ENCODE assay signal across 15 cellular contexts in genomic region chr6:14924126-14925024, GRCh38.
DNase-seq lines count a peak whose midpoint lies in the region; FAIRE-seq and TF ChIP-seq lines count a peak whose summit lies in the region.
"Had no signal": no experiment of that assay in that cellular context is flagged by ENCODE, and none has a peak within 500 bp of the region (broad histone marks: within the 10 kb centered on the region; RNA-seq: fewer than 3 reads in every experiment).

No MANE protein-coding gene starts in this region.

- no peaks in the 10 kb centered on the region for H3K23me2 ChIP-seq in H1 (ENCODE audit: low read depth, low read length)

- H3K27me3 ChIP-seq in H1 (replicated peaks in 1 of 4; ENCODE audit: control insufficient read depth in 3 of 4, extremely low read depth in 1 of 4, insufficient read depth in 3 of 4, low read length in 3 of 4) (no peaks in the 10 kb centered on the region), skeletal muscle tissue (ENCODE audit: control insufficient read depth in 3 of 3, insufficient read depth in 3 of 3, low read length in 3 of 3) (no peaks in the 10 kb centered on the region), small intestine (ENCODE audit: control insufficient read depth in 2 of 2, insufficient read depth in 2 of 2, low read length in 2 of 2) (no peaks in the 10 kb centered on the region), suprapubic skin (no peaks in the 10 kb centered on the region)

- H3K9ac ChIP-seq in H1 (replicated peaks in 1 of 4; ENCODE audit: extremely low read depth in 1 of 4, low read depth in 3 of 4, low read length in 3 of 4) = no peak overlapping the region; a peak in 1 of 7 replicates
- H3K9ac ChIP-seq in skeletal muscle tissue (ENCODE audit: low read depth in 1 of 3, low read length in 3 of 3) = peak overlapping the region; percentile 41 to 47 (median 45)

- H4K91ac ChIP-seq in H1 (replicated peaks; ENCODE audit: insufficient read length, low read length) = peak overlapping the region; percentile 34

- no peak overlapping the region; the same call in 1 of the 2 replicates for H2BK20ac ChIP-seq in H1 (ENCODE audit: low read length)

- H4K5ac ChIP-seq in H1 (ENCODE audit: insufficient read length, low read depth, low read length) = no peak overlapping the region

- no peak overlapping the region for H2BK12ac ChIP-seq in H1 (ENCODE audit: low read depth, low read length)

- peak overlapping the region; percentile 14 to 21; a peak in 3 of 4 replicates for H3K4me2 ChIP-seq in H1 (ENCODE audit: insufficient read depth in 1 of 2, low read depth in 2 of 2, low read length in 2 of 2)
- H3K4me2 ChIP-seq: A549 had no signal

- TF ChIP-seq RAD21 in H1 (IDR thresholded peaks at IDR 0.05 in 1 of 2, conservative IDR thresholded peaks at IDR 0.05 in 1 of 2; ENCODE audit: low read depth in 2 of 2, low read length in 2 of 2) = peak; percentile 20; a peak in 3 of 4 replicates

- no peak overlapping the region for H2BK120ac ChIP-seq in H1 (replicated peaks; ENCODE audit: low read depth, low read length)

- TF ChIP-seq POLR2A in H1 (IDR thresholded peaks at IDR 0.05; ENCODE audit: control extremely low read depth in 1 of 2, low read depth in 2 of 2, low read length in 2 of 2) (no peak), suprapubic skin (IDR thresholded peaks at IDR 0.05) (no peak)

- H3K4me1 ChIP-seq in H1 (replicated peaks in 1 of 4; ENCODE audit: control insufficient read depth in 3 of 4, insufficient read depth in 4 of 4, low read length in 3 of 4) = peaks cover 15 to 40% (median 29%) of the 10 kb centered on the region in 4 experiments
- H3K4me1 ChIP-seq in skeletal muscle tissue (ENCODE audit: control insufficient read depth in 3 of 3, insufficient read depth in 3 of 3, low read length in 3 of 3) = peaks cover 40 to 46% (median 43%) of the 10 kb centered on the region in 3 donors
- peaks cover 0 to under 1% of the 10 kb centered on the region in 2 donors for H3K4me1 ChIP-seq in small intestine (ENCODE audit: control insufficient read depth in 2 of 2, insufficient read depth in 1 of 2, low read depth in 1 of 2, low read length in 1 of 2)
- H3K4me1 ChIP-seq in suprapubic skin = peaks cover 9% of the 10 kb centered on the region
- H3K4me1 ChIP-seq: A549 had no signal

- 0 out of 2 replicates have a peak overlapping the region, but pooled peaks have one; percentile 22 for H2BK5ac ChIP-seq in H1 (ENCODE audit: low read depth, low read length)

- no peak overlapping the region for H3K27ac ChIP-seq in H1 (ENCODE audit: low read depth, low read length)
- H3K27ac ChIP-seq in skeletal muscle tissue (ENCODE audit: low read depth, low read length) = peak overlapping the region; percentile 38
- no peak overlapping the region for H3K27ac ChIP-seq in small intestine (ENCODE audit: low read depth in 1 of 2, low read length in 1 of 2)
- H3K27ac ChIP-seq in suprapubic skin = no peak overlapping the region
- H3K27ac ChIP-seq: A549 had no signal

- H3K9me3 ChIP-seq in H1 (ENCODE audit: insufficient read depth in 2 of 2, low read depth in 1 of 2, low read length in 1 of 2) (no peaks in the 10 kb centered on the region), skeletal muscle tissue (ENCODE audit: control insufficient read depth in 3 of 3, low read length in 3 of 3) (no peaks in the 10 kb centered on the region), small intestine (ENCODE audit: control insufficient read depth, low read depth) (no peaks in the 10 kb centered on the region), suprapubic skin (no peaks in the 10 kb centered on the region)
- H3K9me3 ChIP-seq: A549 had no signal

- no peak overlapping the region for H3K56ac ChIP-seq in H1 (replicated peaks; ENCODE audit: insufficient read length, low read depth, low read length)

- CTCF ChIA-PET in H1 (lab: Charles Lee; ENCODE audit: partially characterized antibody) = interaction anchor here (0.6 to 1.2 kb wide), 5 partner anchors 15 to 222 kb away, joined by 3 to 7 read pairs (median 3); no protein-coding TSS in a partner anchor

- no peak overlapping the region for H3K4ac ChIP-seq in H1 (replicated peaks; ENCODE audit: insufficient read length, low read depth, low read length)

- H3K4me3 ChIP-seq in H1 (ENCODE audit: extremely low read depth in 1 of 4, insufficient read depth in 2 of 4, low read depth in 3 of 4, low read length in 4 of 4) = no peak overlapping the region
- H3K4me3 ChIP-seq in skeletal muscle tissue (ENCODE audit: low read length in 3 of 3) = peak overlapping the region in 2 of 3 donors; percentile 27 to 56
- no peak overlapping the region for H3K4me3 ChIP-seq in small intestine (ENCODE audit: low read depth in 1 of 2, low read length in 2 of 2)
- no peak overlapping the region for H3K4me3 ChIP-seq in suprapubic skin
- H3K4me3 ChIP-seq: A549 had no signal

- peak overlapping the region; percentile 16; the same call in 1 of the 2 replicates for H2BK15ac ChIP-seq in H1 (ENCODE audit: low read length)

- no peak for TF ChIP-seq EP300 in H1 (IDR thresholded peaks at IDR 0.05; ENCODE audit: borderline replicate concordance in 1 of 2, low read depth in 2 of 2, low read length in 2 of 2)
- TF ChIP-seq EP300 in suprapubic skin (IDR thresholded peaks at IDR 0.05) = no peak

- TF ChIP-seq CTCF in H1 (IDR thresholded peaks at IDR 0.05; ENCODE audit: control extremely low read depth in 1 of 3, insufficient read depth in 1 of 3, low read depth in 1 of 3, low read length in 3 of 3) (no peak), suprapubic skin (IDR thresholded peaks at IDR 0.05) (no peak)

- POLR2A ChIA-PET in H1 (lab: Charles Lee; ENCODE audit: partially characterized antibody) = interaction anchor here (1.8 kb wide), 1 partner anchor 42 kb away, joined by 6 read pairs; no protein-coding TSS in a partner anchor

- 72% methylated on average over 12 of the region's 14 CpGs; no CpG with 5 or more reads in 1 of the 2 experiments for WGBS in H1 (ENCODE audit: extremely low coverage in 1 of 2, insufficient coverage in 1 of 2, insufficient read length in 1 of 2, insufficient replicate concordance in 2 of 2, low coverage in 1 of 2, low lambda C conversion rate in 2 of 2, missing lambda C conversion rate in 1 of 2), 2 experiments
- WGBS in small intestine, 3 donors = 75 to 89% (median 83%) methylated on average over 14 of the region's 14 CpGs
- WGBS in suprapubic skin = 88% methylated on average over 11 of the region's 14 CpGs

- DNase-seq in NCI-H1417 (lab: John Stamatoyannopoulos, UW) (peak; percentile 23 to 80 (median 69)), NCI-H1417 treated with DMSO at 0.1 percent for 48 hours (lab: John Stamatoyannopoulos, UW) (no peak), NCI-H510A treated with DMSO at 0.1 percent for 48 hours (lab: John Stamatoyannopoulos, UW) (peak; percentile 91), H1 (ENCODE audit: low read depth in 1 of 2, low spot score in 2 of 2) (peak in 1 of 2 experiments; percentile 62), small intestine (no peak), SKM-1 (lab: John Stamatoyannopoulos, UW; ENCODE audit: unreplicated experiment) (no peak), suprapubic skin (ENCODE audit: low spot score in 2 of 2) (no peak)
- DNase-seq: activated CD4-positive, alpha-beta T cell treated with anti-CD3 and anti-CD28 coated beads, Interleukin-2, amount 10 ng/mL, durations not matched to agents 24 days and 14 days; left colon; NCI-H226; occipital lobe; stimulated activated CD4-positive, alpha-beta T cell treated with anti-CD3 and anti-CD28 coated beads, Interleukin-1b, Interleukin-23, amount 100 ng/mL, for 48 hours; stimulated activated naive CD8-positive, alpha-beta T cell treated with anti-CD3 and anti-CD28 coated beads, Interleukin-15, amount 100 ng/mL, for 72 hours had no signal

- no peak overlapping the region for H3K14ac ChIP-seq in H1 (ENCODE audit: insufficient read length)

- FAIRE-seq in H1 (lab: Jason Lieb, UNC) (peak; percentile 80), small intestine (lab: Jason Lieb, UNC) (no peak)
- FAIRE-seq: A549 had no signal

- H3K79me2 ChIP-seq in H1 (ENCODE audit: control insufficient read depth in 1 of 2, insufficient read depth in 2 of 2, low read length in 2 of 2) = peaks cover 0 to 2% of the 10 kb centered on the region in 2 experiments; a peak in 1 of 4 replicates

- H2AK5ac ChIP-seq in H1 (ENCODE audit: low read depth, low read length) = no peak overlapping the region

- H4K20me1 ChIP-seq in H1 (replicated peaks in 1 of 2; ENCODE audit: control insufficient read depth in 1 of 2, insufficient read depth in 2 of 2, low read length in 2 of 2) = no peaks in the 10 kb centered on the region

- no peak overlapping the region for H2AFZ ChIP-seq in H1 (ENCODE audit: low read length)

- H3K18ac ChIP-seq in H1 (ENCODE audit: extremely low read depth, low read length) = peak overlapping the region; percentile 24; the same call in 1 of the 2 replicates

- no peak overlapping the region for H4K8ac ChIP-seq in H1 (ENCODE audit: extremely low read depth, insufficient read depth, low read length)

- no peak overlapping the region for H3K23ac ChIP-seq in H1 (ENCODE audit: insufficient read length)

- H3K36me3 ChIP-seq in H1 (ENCODE audit: control insufficient read depth in 2 of 4, insufficient read depth in 4 of 4, low read length in 3 of 4) = no peaks in the 10 kb centered on the region
- no peaks in the 10 kb centered on the region for H3K36me3 ChIP-seq in skeletal muscle tissue (ENCODE audit: control insufficient read depth in 3 of 3, insufficient read depth in 3 of 3, low read length in 3 of 3)
- H3K36me3 ChIP-seq in small intestine (ENCODE audit: control insufficient read depth in 2 of 2, insufficient read depth in 2 of 2, low read length in 2 of 2) = no peaks in the 10 kb centered on the region
- no peaks in the 10 kb centered on the region for H3K36me3 ChIP-seq in suprapubic skin

- peaks cover 13% of the 10 kb centered on the region for H3K79me1 ChIP-seq in H1 (ENCODE audit: low read depth, low read length)

TF ChIP-seq in H1, 55 proteins besides CTCF, POLR2A, EP300 and RAD21 (continues in another document):
- no peak for TF ChIP-seq JUN (IDR thresholded peaks at IDR 0.05; ENCODE audit: low read depth, low read length)
- TF ChIP-seq EGR1 (IDR thresholded peaks at IDR 0.05; ENCODE audit: borderline replicate concordance, low read depth, low read length) = no peak
- peak; percentile 24; the same call in 1 of the 2 replicates for TF ChIP-seq MAX (IDR thresholded peaks at IDR 0.05)
- no peak for TF ChIP-seq BACH1 (IDR thresholded peaks at IDR 0.05; ENCODE audit: low read length)
- TF ChIP-seq TCF12 (IDR thresholded peaks at IDR 0.05; ENCODE audit: low read depth, low read length) = peak; percentile 48; the same call in 1 of the 2 replicates
- no peak for TF ChIP-seq RNF2 (IDR thresholded peaks at IDR 0.05; ENCODE audit: borderline replicate concordance, low read depth, low read length, missing control alignments, poor library complexity, severe bottlenecking)
- no peak for TF ChIP-seq FOSL1 (IDR thresholded peaks at IDR 0.05; ENCODE audit: insufficient read depth, low read depth, low read length)
- TF ChIP-seq SP4 (IDR thresholded peaks at IDR 0.05; ENCODE audit: low read length) = no peak
- no peak for TF ChIP-seq RFX5 (IDR thresholded peaks at IDR 0.05; ENCODE audit: borderline replicate concordance, low read depth, low read length)
- no peak for TF ChIP-seq KDM5A (IDR thresholded peaks at IDR 0.05; ENCODE audit: low read length)

Comparison
In these comparisons a context has a peak if more than half of its experiments do, and no peak if none do; other contexts are left out.
1. DNase-seq: peak in NCI-H1417 (3 of 3) and NCI-H510A treated with DMSO at 0.1 percent for 48 hours (single experiment); none in NCI-H1417 treated with DMSO at 0.1 percent for 48 hours (single experiment), small intestine (single experiment), SKM-1 (single experiment) and suprapubic skin (0 of 2).
2. H3K4me3 ChIP-seq: peak in skeletal muscle tissue (2 of 3); none in H1 (0 of 4), small intestine (0 of 2) and suprapubic skin (single experiment).
3. H3K9ac ChIP-seq: peak in skeletal muscle tissue (3 of 3); none in H1 (0 of 4).